14 cellular contexts compared by ENCODE assay signal in genomic region chr7:2814682-2815522, GRCh38. TPM values are rescaled to one million over a fixed set of nuclear protein-coding genes. Genes with fewer than 3 reads are reported as not detected.
DNase-seq lines count a peak whose midpoint lies in the region; ATAC-seq and TF ChIP-seq lines count a peak whose summit lies in the region.
"Had no signal": no experiment of that assay in that cellular context is flagged by ENCODE, and none has a peak within 500 bp of the region (broad histone marks: within the 10 kb centered on the region; RNA-seq: fewer than 3 reads in every experiment).

No MANE protein-coding gene starts in this region.

- intact Hi-C loops in breast epithelium (cut with DNase I; ENCODE audit: low total_unique reads) (no loop called here), MCF 10A (cut with micrococcal nuclease) (no loop called here), Calu3 (cut with micrococcal nuclease; ENCODE audit: unreplicated experiment) (no loop called here)

- POLR2A ChIA-PET in MCF 10A (lab: Yijun Ruan, JAX), result no interaction called here

- H3K36me3 ChIP-seq in breast epithelium (no peaks in the 10 kb centered on the region), muscle layer of duodenum (ENCODE audit: control insufficient read depth in 1 of 2, insufficient read depth in 2 of 2, low read length in 2 of 2) (no peaks in the 10 kb centered on the region)

- H3K27me3 Mint-ChIP-seq in MCF 10A (ENCODE audit: insufficient read depth, unreplicated experiment) (no peaks in the 10 kb centered on the region), glutamatergic neuron (ENCODE audit: unreplicated experiment) (peaks cover 3% of the 10 kb centered on the region), Calu3 (ENCODE audit: unreplicated experiment) (no peaks in the 10 kb centered on the region)
- H3K27me3 Mint-ChIP-seq: activated naive CD8-positive, alpha-beta T cell treated with anti-CD3 and anti-CD28 coated beads, Interleukin-2, amount 50 U/mL, for 24 hours had no signal

- H3K36me3 Mint-ChIP-seq in MCF 10A (ENCODE audit: insufficient read depth, unreplicated experiment), result peaks cover 14% of the 10 kb centered on the region
- peaks cover 8% of the 10 kb centered on the region for H3K36me3 Mint-ChIP-seq in glutamatergic neuron (ENCODE audit: unreplicated experiment)
- no peaks in the 10 kb centered on the region for H3K36me3 Mint-ChIP-seq in activated naive CD4-positive, alpha-beta T cell treated with anti-CD3 and anti-CD28 coated beads, Interleukin-2, amount 50 U/mL, for 72 hours
- H3K36me3 Mint-ChIP-seq in Calu3 (ENCODE audit: insufficient read depth, unreplicated experiment), result no peaks in the 10 kb centered on the region

- H3K4me3 Mint-ChIP-seq in MCF 10A (ENCODE audit: unreplicated experiment) (no peak overlapping the region), glutamatergic neuron (ENCODE audit: unreplicated experiment) (no peak overlapping the region), Calu3 (ENCODE audit: low read depth, unreplicated experiment) (no peak overlapping the region)
- H3K4me3 Mint-ChIP-seq: activated naive CD8-positive, alpha-beta T cell treated with anti-CD3 and anti-CD28 coated beads, Interleukin-2, amount 50 U/mL, for 24 hours had no signal

- H3K9me3 ChIP-seq in breast epithelium, result no peaks in the 10 kb centered on the region
- no peaks in the 10 kb centered on the region for H3K9me3 ChIP-seq in muscle layer of duodenum (ENCODE audit: control insufficient read depth in 1 of 2, low read length in 2 of 2)

- H3K4me1 Mint-ChIP-seq in MCF 10A (ENCODE audit: insufficient read depth, unreplicated experiment) (peaks cover 33% of the 10 kb centered on the region), glutamatergic neuron (ENCODE audit: low read depth, unreplicated experiment) (peaks cover 37% of the 10 kb centered on the region), Calu3 (ENCODE audit: low read depth, unreplicated experiment) (peaks cover 48% of the 10 kb centered on the region)

- CTCF ChIA-PET in MCF 10A (lab: Yijun Ruan, JAX), result interaction anchor here (0.7 to 1.0 kb wide), 2 partner anchors 19 to 1919 kb away, joined by 3 to 4 read pairs; no protein-coding TSS in a partner anchor
- CTCF ChIA-PET in Calu3 (lab: Charles Lee), result interaction anchor here (0.5 to 1.0 kb wide), 3 partner anchors 13 to 37 kb away, joined by 3 read pairs; no protein-coding TSS in a partner anchor

- H3K9me3 Mint-ChIP-seq in MCF 10A (ENCODE audit: unreplicated experiment) (no peaks in the 10 kb centered on the region), glutamatergic neuron (ENCODE audit: unreplicated experiment) (peaks cover 9% of the 10 kb centered on the region), Calu3 (ENCODE audit: low read depth, unreplicated experiment) (no peaks in the 10 kb centered on the region)
- H3K9me3 Mint-ChIP-seq in activated naive CD4-positive, alpha-beta T cell treated with anti-CD3 and anti-CD28 coated beads, Interleukin-2, amount 50 U/mL, for 72 hours, result no peaks in the 10 kb centered on the region
- H3K9me3 Mint-ChIP-seq: activated naive CD8-positive, alpha-beta T cell treated with anti-CD3 and anti-CD28 coated beads, Interleukin-2, amount 50 U/mL, for 24 hours had no signal

- H3K27me3 ChIP-seq in breast epithelium (no peaks in the 10 kb centered on the region), muscle layer of duodenum (ENCODE audit: low read depth, low read length) (no peaks in the 10 kb centered on the region)

- TF ChIP-seq CTCF in breast epithelium (IDR thresholded peaks at IDR 0.05), result no peak
- no peak for TF ChIP-seq CTCF in MCF 10A (IDR thresholded peaks at IDR 0.05; ENCODE audit: unreplicated experiment)
- TF ChIP-seq CTCF in glutamatergic neuron (IDR thresholded peaks at IDR 0.05; ENCODE audit: partially characterized antibody, unreplicated experiment), result no peak
- TF ChIP-seq CTCF in Calu3 (IDR thresholded peaks at IDR 0.05; ENCODE audit: unreplicated experiment), result no peak

- no peak for TF ChIP-seq POLR2A in breast epithelium (IDR thresholded peaks at IDR 0.05)

- peaks cover 5 to 13% of the 10 kb centered on the region in 2 donors for H3K4me1 ChIP-seq in breast epithelium
- H3K4me1 ChIP-seq in muscle layer of duodenum (ENCODE audit: control insufficient read depth in 1 of 2, insufficient read depth in 2 of 2, low read length in 2 of 2), result peaks cover 0 to 9% of the 10 kb centered on the region in 2 donors

- DNase-seq in breast epithelium (ENCODE audit: low spot score in 2 of 2), result peak in 1 of 2 donors; percentile 43
- no peak for DNase-seq in MCF 10A (ENCODE audit: unreplicated experiment)
- DNase-seq in glutamatergic neuron, result no peak
- no peak for DNase-seq in NCI-H526 treated with DMSO at 0.1 percent for 48 hours (lab: John Stamatoyannopoulos, UW)
- no peak for DNase-seq in activated naive CD4-positive, alpha-beta T cell treated with anti-CD3 and anti-CD28 coated beads, Interleukin-2, amount 50 U/mL, for 72 hours (ENCODE audit: low spot score in 2 of 2)
- no peak for DNase-seq in Calu3
- DNase-seq: activated naive CD8-positive, alpha-beta T cell treated with anti-CD3 and anti-CD28 coated beads, Interleukin-2, amount 50 U/mL, for 24 hours; COR-L47; effector memory CD4-positive, alpha-beta T cell; NCI-H1417 treated with DMSO at 0.1 percent for 48 hours; NCI-H524 treated with DMSO at 0.1 percent for 48 hours; SHP77 treated with DMSO at 0.1 percent for 48 hours had no signal

- no peak for ATAC-seq in activated naive CD4-positive, alpha-beta T cell treated with anti-CD3 and anti-CD28 coated beads, Interleukin-2, amount 50 U/mL, for 72 hours
- ATAC-seq in HG03520 (IDR thresholded peaks at IDR 0.05; ENCODE audit: unreplicated experiment), result no peak
- ATAC-seq: activated naive CD8-positive, alpha-beta T cell treated with anti-CD3 and anti-CD28 coated beads, Interleukin-2, amount 50 U/mL, for 24 hours had no signal

- no TSS peak for BruUV-seq in MCF 10A (replicated peaks; lab: Mats Ljungman, UMichigan)
- no TSS peak for BruUV-seq in Calu3 (replicated peaks; lab: Mats Ljungman, UMichigan)

- H3K4me3 ChIP-seq in breast epithelium (peak overlapping the region in 1 of 3 donors; percentile 41), muscle layer of duodenum (ENCODE audit: low read depth in 1 of 2, low read length in 2 of 2) (no peak overlapping the region)

- H3K27ac ChIP-seq in breast epithelium (peak overlapping the region; percentile 35 to 85), muscle layer of duodenum (ENCODE audit: low read length) (peak overlapping the region; percentile 11)

- H3K27ac Mint-ChIP-seq in MCF 10A (ENCODE audit: low read depth, unreplicated experiment) (no peak overlapping the region), glutamatergic neuron (ENCODE audit: unreplicated experiment) (peak overlapping the region; percentile 8), Calu3 (ENCODE audit: unreplicated experiment) (no peak overlapping the region)
- H3K27ac Mint-ChIP-seq in activated naive CD4-positive, alpha-beta T cell treated with anti-CD3 and anti-CD28 coated beads, Interleukin-2, amount 50 U/mL, for 72 hours, result peak overlapping the region in 1 of 2 donors; percentile 65
- H3K27ac Mint-ChIP-seq: activated naive CD8-positive, alpha-beta T cell treated with anti-CD3 and anti-CD28 coated beads, Interleukin-2, amount 50 U/mL, for 24 hours had no signal

RNA-seq across cellular contexts. Expression of gene GNA12, which starts 29.2 kb away (rescaled TPM):
- 10 to 100 TPM; 11.3 to 31.4 (median 24.9) TPM for total RNA-seq in breast epithelium
- 36.2 and 38.6 TPM in 2 replicates for total RNA-seq in MCF 10A (2022)
- total RNA-seq in glutamatergic neuron (ENCODE audit: unreplicated experiment), result 66.2 TPM
- 10 to 100 TPM; 16.7 to 19.8 TPM for total RNA-seq in activated naive CD4-positive, alpha-beta T cell treated with anti-CD3 and anti-CD28 coated beads, Interleukin-2, amount 50 U/mL, for 72 hours
- 75.4 and 78.3 TPM in 2 replicates for total RNA-seq in Calu3 (2022)
